In genomic region chr1:109649380-109649987, GRCh38 we compare ENCODE assay signal across 8 cellular contexts. TPM values are rescaled to one million over a fixed set of nuclear protein-coding genes. Genes with fewer than 3 reads are reported as not detected.
DNase-seq lines count a peak whose midpoint lies in the region; ATAC-seq and TF ChIP-seq lines count a peak whose summit lies in the region.

No MANE protein-coding gene starts in this region.

- ATAC-seq in activated CD8-positive, alpha-beta memory T cell treated with anti-CD3 and anti-CD28 coated beads, Interleukin-2, amount 10 ng/mL, durations not matched to agents 7 days and 5 days: no peak
- peak; percentile 79 for ATAC-seq in SK-N-SH treated with all-trans-retinoic acid at 6 μM for 48 hours
- peak in 1 of 2 donors; percentile 61 for ATAC-seq in right cardiac atrium
- no peak for ATAC-seq in GM18498 (IDR thresholded peaks at IDR 0.05; ENCODE audit: unreplicated experiment)

- DNase-seq in activated CD8-positive, alpha-beta memory T cell treated with anti-CD3 and anti-CD28 coated beads, Interleukin-2, amount 10 ng/mL, durations not matched to agents 7 days and 5 days: peak; percentile 21
- no peak for DNase-seq in activated CD8-positive, alpha-beta memory T cell treated with anti-CD3 and anti-CD28 coated beads for 24 hours
- DNase-seq in right cardiac atrium (no peak), uterus (no peak), MG63 (no peak)
- no peak for DNase-seq in stimulated activated CD4-positive, alpha-beta T cell treated with anti-CD3 and anti-CD28 coated beads, Interleukin-15, amount 100 ng/mL, for 24 hours

- H3K9me3 ChIP-seq in right cardiac atrium (ENCODE audit: control insufficient read depth, low read length): no peaks in the 10 kb centered on the region
- H3K9me3 ChIP-seq in uterus: no peaks in the 10 kb centered on the region
- H3K9me3 ChIP-seq in MG63: no peaks in the 10 kb centered on the region

- H3K27me3 Mint-ChIP-seq in activated CD8-positive, alpha-beta memory T cell treated with anti-CD3 and anti-CD28 coated beads, Interleukin-2, amount 10 ng/mL, durations not matched to agents 7 days and 5 days: peaks cover 40% of the 10 kb centered on the region

- intact Hi-C loops in right cardiac atrium (cut with DNase I) (loop anchor here in 1 of 4 donors (10.0 kb wide), 1 partner anchor 335 kb away; the partner anchor contains the start of gene AHCYL1), uterus (cut with DNase I; ENCODE audit: low total_unique reads) (no loop called here)

- H3K36me3 Mint-ChIP-seq in activated CD8-positive, alpha-beta memory T cell treated with anti-CD3 and anti-CD28 coated beads, Interleukin-2, amount 10 ng/mL, durations not matched to agents 7 days and 5 days: no peaks in the 10 kb centered on the region

- H3K4me3 ChIP-seq in right cardiac atrium (ENCODE audit: low read length): peak overlapping the region; percentile 47
- peak overlapping the region; percentile 21 to 23 for H3K4me3 ChIP-seq in uterus
- H3K4me3 ChIP-seq in MG63: no peak overlapping the region

- 44% methylated on average over 5 of the region's 5 CpGs for WGBS in right cardiac atrium

- H3K4me1 Mint-ChIP-seq in activated CD8-positive, alpha-beta memory T cell treated with anti-CD3 and anti-CD28 coated beads, Interleukin-2, amount 10 ng/mL, durations not matched to agents 7 days and 5 days: peaks cover 7% of the 10 kb centered on the region

- H3K4me1 ChIP-seq in right cardiac atrium (ENCODE audit: control insufficient read depth, insufficient read depth, low read length) (no peaks in the 10 kb centered on the region), uterus (no peaks in the 10 kb centered on the region)

- CTCF ChIA-PET in activated CD8-positive, alpha-beta memory T cell treated with anti-CD3 and anti-CD28 coated beads, Interleukin-2, amount 10 ng/mL, durations not matched to agents 7 days and 5 days (lab: Charles Lee): interaction anchor here (1.0 to 5.6 kb wide), 12 partner anchors 9 to 335 kb away, joined by 4 to 98 read pairs (median 7); partner anchors contain the start of gene AHCYL1

- H3K27ac Mint-ChIP-seq in activated CD8-positive, alpha-beta memory T cell treated with anti-CD3 and anti-CD28 coated beads, Interleukin-2, amount 10 ng/mL, durations not matched to agents 7 days and 5 days: no peak overlapping the region

- no peak for TF ChIP-seq POLR2A in uterus (IDR thresholded peaks at IDR 0.05)

- no peaks in the 10 kb centered on the region for H3K27me3 ChIP-seq in right cardiac atrium (ENCODE audit: control insufficient read depth, insufficient read depth)
- H3K27me3 ChIP-seq in uterus: no peaks in the 10 kb centered on the region
- H3K27me3 ChIP-seq in MG63: no peaks in the 10 kb centered on the region

- TF ChIP-seq CTCF in uterus (IDR thresholded peaks at IDR 0.05): peak; percentile 53 to 69 (median 54)

- no peak overlapping the region for H3K4me3 Mint-ChIP-seq in activated CD8-positive, alpha-beta memory T cell treated with anti-CD3 and anti-CD28 coated beads, Interleukin-2, amount 10 ng/mL, durations not matched to agents 7 days and 5 days

- H3K36me3 ChIP-seq in uterus (no peaks in the 10 kb centered on the region), MG63 (no peaks in the 10 kb centered on the region)

- no peaks in the 10 kb centered on the region for H3K9me3 Mint-ChIP-seq in activated CD8-positive, alpha-beta memory T cell treated with anti-CD3 and anti-CD28 coated beads, Interleukin-2, amount 10 ng/mL, durations not matched to agents 7 days and 5 days (ENCODE audit: low read depth)

- H3K27ac ChIP-seq in right cardiac atrium (ENCODE audit: low read length) (no peak overlapping the region), uterus (peak overlapping the region; percentile 58 to 81)

TF ChIP-seq in SK-N-SH treated with all-trans-retinoic acid at 6 μM for 48 hours, 23 proteins besides CTCF, POLR2A, EP300 and RAD21:
- TF ChIP-seq, protein P1, sequence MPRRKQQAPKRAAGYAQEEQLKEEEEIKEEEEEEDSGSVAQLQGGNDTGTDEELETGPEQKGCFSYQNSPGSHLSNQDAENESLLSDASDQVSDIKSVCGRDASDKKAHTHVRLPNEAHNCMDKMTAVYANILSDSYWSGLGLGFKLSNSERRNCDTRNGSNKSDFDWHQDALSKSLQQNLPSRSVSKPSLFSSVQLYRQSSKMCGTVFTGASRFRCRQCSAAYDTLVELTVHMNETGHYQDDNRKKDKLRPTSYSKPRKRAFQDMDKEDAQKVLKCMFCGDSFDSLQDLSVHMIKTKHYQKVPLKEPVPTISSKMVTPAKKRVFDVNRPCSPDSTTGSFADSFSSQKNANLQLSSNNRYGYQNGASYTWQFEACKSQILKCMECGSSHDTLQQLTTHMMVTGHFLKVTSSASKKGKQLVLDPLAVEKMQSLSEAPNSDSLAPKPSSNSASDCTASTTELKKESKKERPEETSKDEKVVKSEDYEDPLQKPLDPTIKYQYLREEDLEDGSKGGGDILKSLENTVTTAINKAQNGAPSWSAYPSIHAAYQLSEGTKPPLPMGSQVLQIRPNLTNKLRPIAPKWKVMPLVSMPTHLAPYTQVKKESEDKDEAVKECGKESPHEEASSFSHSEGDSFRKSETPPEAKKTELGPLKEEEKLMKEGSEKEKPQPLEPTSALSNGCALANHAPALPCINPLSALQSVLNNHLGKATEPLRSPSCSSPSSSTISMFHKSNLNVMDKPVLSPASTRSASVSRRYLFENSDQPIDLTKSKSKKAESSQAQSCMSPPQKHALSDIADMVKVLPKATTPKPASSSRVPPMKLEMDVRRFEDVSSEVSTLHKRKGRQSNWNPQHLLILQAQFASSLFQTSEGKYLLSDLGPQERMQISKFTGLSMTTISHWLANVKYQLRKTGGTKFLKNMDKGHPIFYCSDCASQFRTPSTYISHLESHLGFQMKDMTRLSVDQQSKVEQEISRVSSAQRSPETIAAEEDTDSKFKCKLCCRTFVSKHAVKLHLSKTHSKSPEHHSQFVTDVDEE (CRISPR knock-in tag; IDR thresholded peaks at IDR 0.05): no peak
- no peak for TF ChIP-seq ZFP30 (CRISPR knock-in tag; IDR thresholded peaks at IDR 0.05)

RNA-seq across cellular contexts. Expression of gene GSTM4, which starts 6.4 kb away (rescaled TPM):
- total RNA-seq in activated CD8-positive, alpha-beta memory T cell treated with anti-CD3 and anti-CD28 coated beads, Interleukin-2, amount 10 ng/mL, durations not matched to agents 7 days and 5 days: 1 to 10 TPM; 5.7 to 6.7 TPM
- total RNA-seq in right cardiac atrium (10 to 100 TPM; 31.2 to 57.8 (median 39.4) TPM), uterus (10 to 100 TPM in 3 of 4 donors, 1 to 10 TPM in 1; 7.6 to 43.5 (median 20.7) TPM)
- polyA plus RNA-seq in right cardiac atrium: 47.9 TPM
- total RNA-seq in MG63 (2014; rRNA removed; shearing (Covaris generic); ENCODE audit: low replicate concordance): 27.9 and 33.5 TPM in 2 replicates

RNA-seq across cellular contexts. Expression of gene GSTM2, which starts 18.4 kb away (rescaled TPM):
- total RNA-seq in activated CD8-positive, alpha-beta memory T cell treated with anti-CD3 and anti-CD28 coated beads, Interleukin-2, amount 10 ng/mL, durations not matched to agents 7 days and 5 days: 10 to 100 TPM in 1 of 2 experiments, 1 to 10 TPM in 1; 8.0 to 17.8 TPM
- total RNA-seq in right cardiac atrium: 10 to 100 TPM; 50.3 to 92.8 (median 72.6) TPM
- 99.5 TPM for polyA plus RNA-seq in right cardiac atrium
- total RNA-seq in uterus: 100 to 1,000 TPM in 1 of 4 donors, 10 to 100 TPM in 3; 32.1 to 154 (median 72.1) TPM
- 20.0 and 22.2 TPM in 2 replicates for total RNA-seq in MG63 (2014; rRNA removed; shearing (Covaris generic); ENCODE audit: low replicate concordance)

RNA-seq across cellular contexts. Expression of gene AMPD2, which starts 29.8 kb away (rescaled TPM):
- 100 to 1,000 TPM in 1 of 2 experiments, 10 to 100 TPM in 1; 90.4 to 113 TPM for total RNA-seq in activated CD8-positive, alpha-beta memory T cell treated with anti-CD3 and anti-CD28 coated beads, Interleukin-2, amount 10 ng/mL, durations not matched to agents 7 days and 5 days
- 10 to 100 TPM; 18.8 to 26.1 (median 23.4) TPM for total RNA-seq in right cardiac atrium
- polyA plus RNA-seq in right cardiac atrium: 8.4 TPM
- 10 to 100 TPM; 30.9 to 91.2 (median 73.2) TPM for total RNA-seq in uterus
- total RNA-seq in MG63 (2014; rRNA removed; shearing (Covaris generic); ENCODE audit: low replicate concordance): 119 and 172 TPM in 2 replicates

RNA-seq across cellular contexts. Expression of gene GNAT2, which starts 30.1 kb away (rescaled TPM):
- total RNA-seq in activated CD8-positive, alpha-beta memory T cell treated with anti-CD3 and anti-CD28 coated beads, Interleukin-2, amount 10 ng/mL, durations not matched to agents 7 days and 5 days: not detected
- not detected for total RNA-seq in right cardiac atrium
- not detected for polyA plus RNA-seq in right cardiac atrium
- total RNA-seq in uterus: not detected
- 0.10 TPM in 1 of 2 replicates, not detected in the other for total RNA-seq in MG63 (2014; rRNA removed; shearing (Covaris generic); ENCODE audit: low replicate concordance)

RNA-seq across cellular contexts. Expression of gene GSTM1, which starts 38.1 kb away (rescaled TPM):
- not detected for total RNA-seq in activated CD8-positive, alpha-beta memory T cell treated with anti-CD3 and anti-CD28 coated beads, Interleukin-2, amount 10 ng/mL, durations not matched to agents 7 days and 5 days
- total RNA-seq in right cardiac atrium (10 to 100 TPM in 1 of 4 donors, not detected in 3; 31.1 TPM), uterus (1 to 10 TPM in 1 of 4 donors, not detected in 3; 9.4 TPM)
- 38.9 TPM for polyA plus RNA-seq in right cardiac atrium
- total RNA-seq in MG63 (2014; rRNA removed; shearing (Covaris generic); ENCODE audit: low replicate concordance): 67.7 and 86.1 TPM in 2 replicates
